In the genomic region with DNA sequence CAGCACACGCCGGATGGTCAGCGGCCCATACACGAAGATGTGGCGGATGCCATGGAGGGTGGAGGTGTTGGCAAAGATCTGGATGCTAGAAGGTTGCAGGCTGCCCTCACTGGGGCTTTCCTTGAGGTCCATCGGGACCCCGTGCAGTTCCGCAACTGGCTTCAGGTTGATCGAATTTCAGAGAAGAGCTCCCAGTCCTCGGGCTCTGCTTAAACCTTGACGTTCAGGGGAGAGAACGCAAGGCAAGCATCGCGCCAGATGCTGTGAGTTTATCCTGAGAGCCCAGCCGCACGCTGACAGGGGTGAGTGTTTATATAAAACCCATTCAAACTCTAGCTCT, we compare ENCODE assay signal across 24 cellular contexts.
DNase-seq lines count a peak whose midpoint lies in the region; TF ChIP-seq lines count a peak whose summit lies in the region.
"Had no signal": no experiment of that assay in that cellular context is flagged by ENCODE, and none has a peak within 500 bp of the region (broad histone marks: within the 10 kb centered on the region; RNA-seq: fewer than 3 reads in every experiment).

No MANE protein-coding gene starts in this region.

- H3K36me3 Mint-ChIP-seq in type B pancreatic cell, result no peaks in the 10 kb centered on the region
- H3K36me3 Mint-ChIP-seq: activated naive CD8-positive, alpha-beta T cell treated with anti-CD3 and anti-CD28 coated beads, Interleukin-2, amount 10 ng/mL, durations not matched to agents 7 days and 5 days; CD4-positive, CD25-positive, alpha-beta regulatory T cell had no signal

- H3K9ac ChIP-seq in endocrine pancreas (ENCODE audit: control insufficient read depth, insufficient read depth, low read length), result no peak overlapping the region
- H3K9ac ChIP-seq in mesendoderm (ENCODE audit: low read length), result peak overlapping the region; percentile 80

- no peaks in the 10 kb centered on the region for H3K9me3 ChIP-seq in endocrine pancreas (ENCODE audit: control insufficient read depth, low read length)
- H3K9me3 ChIP-seq: MG63 had no signal

- no peak overlapping the region for H3K27ac Mint-ChIP-seq in type B pancreatic cell
- H3K27ac Mint-ChIP-seq: activated CD8-positive, alpha-beta T cell treated with anti-CD3 and anti-CD28 coated beads for 36 hours; activated naive CD8-positive, alpha-beta T cell treated with anti-CD3 and anti-CD28 coated beads, Interleukin-2, amount 10 ng/mL, durations not matched to agents 7 days and 5 days; CD4-positive, CD25-positive, alpha-beta regulatory T cell; dendritic cell treated with granulocyte-macrophage colony-stimulating factor and Interleukin-4, amounts not matched to agents 40 ng/mL and 50 ng/mL, for 4 days had no signal

- H3K4me3 ChIP-seq in endocrine pancreas (ENCODE audit: control insufficient read depth, insufficient read depth, low read length) (peak overlapping the region; percentile 35), mesendoderm (ENCODE audit: low read length) (no peak overlapping the region), coronary artery (no peak overlapping the region)
- H3K4me3 ChIP-seq: gastroesophageal sphincter, MG63 had no signal

- peaks cover 4% of the 10 kb centered on the region for H3K27me3 ChIP-seq in endocrine pancreas (ENCODE audit: control insufficient read depth, insufficient read depth, low read length)
- H3K27me3 ChIP-seq in mesendoderm (ENCODE audit: insufficient read depth, low read length, poor library complexity), result no peaks in the 10 kb centered on the region

- peaks cover 81% of the 10 kb centered on the region for H3K27me3 Mint-ChIP-seq in type B pancreatic cell

- no peak overlapping the region for H4K5ac ChIP-seq in mesendoderm (ENCODE audit: low read length)

- no peak overlapping the region for H4K8ac ChIP-seq in mesendoderm (ENCODE audit: low read depth, low read length)

- peak overlapping the region; percentile 52 for H2AK5ac ChIP-seq in mesendoderm (ENCODE audit: low read length)

- H3K36me3 ChIP-seq in endocrine pancreas (ENCODE audit: control insufficient read depth, insufficient read depth, low read length) (peaks cover 2% of the 10 kb centered on the region), mesendoderm (ENCODE audit: control insufficient read depth, insufficient read depth, low read length) (no peaks in the 10 kb centered on the region)
- H3K36me3 ChIP-seq: gastroesophageal sphincter, MG63 had no signal

- DNase-seq in NCI-H82 (lab: John Stamatoyannopoulos, UW) (peak; percentile 73), NCI-H82 treated with DMSO at 0.1 percent for 48 hours (lab: John Stamatoyannopoulos, UW; ENCODE audit: unreplicated experiment) (no peak), mesendoderm (no peak), type B pancreatic cell (ENCODE audit: extremely low spot score, unreplicated experiment) (no peak), NCI-H446 treated with DMSO at 0.1 percent for 48 hours (lab: John Stamatoyannopoulos, UW) (no peak), DMS153 treated with DMSO at 0.1 percent for 48 hours (lab: John Stamatoyannopoulos, UW; ENCODE audit: unreplicated experiment) (no peak), coronary artery (ENCODE audit: low spot score) (no peak)
- DNase-seq: activated CD8-positive, alpha-beta T cell treated with anti-CD3 and anti-CD28 coated beads for 36 hours; activated effector memory CD4-positive, alpha-beta T cell treated with anti-CD3 and anti-CD28 coated beads, Interleukin-2, amount 50 U/mL, for 16 hours; activated naive CD8-positive, alpha-beta T cell treated with anti-CD3 and anti-CD28 coated beads, Interleukin-2, amount 10 ng/mL, durations not matched to agents 7 days and 5 days; activated T-cell treated with anti-CD3 and anti-CD28 coated beads for 4 hours; CD4-positive, CD25-positive, alpha-beta regulatory T cell; central memory CD4-positive, alpha-beta T cell; KG1; MG63; NCI-H1417; NCI-H2029 treated with DMSO at 0.1 percent for 48 hours; NCI-H226; NCI-H774; stimulated activated naive CD8-positive, alpha-beta T cell treated with anti-CD3 and anti-CD28 coated beads, Interleukin-15, Interleukin-2, amounts not matched to agents 100 U/mL and 50 U/mL, for 24 hours; T-helper 2 cell had no signal

- H3K4me1 ChIP-seq in endocrine pancreas (ENCODE audit: control insufficient read depth, insufficient read depth, low read length), result no peaks in the 10 kb centered on the region
- peaks cover 17% of the 10 kb centered on the region for H3K4me1 ChIP-seq in mesendoderm (ENCODE audit: control insufficient read depth, low read depth, low read length)

- peaks cover 6% of the 10 kb centered on the region for H3K79me1 ChIP-seq in mesendoderm (ENCODE audit: low read length)

- peaks cover 28% of the 10 kb centered on the region for H3K79me2 ChIP-seq in mesendoderm (ENCODE audit: control insufficient read depth, insufficient read depth, low read length)

- peak overlapping the region; percentile 95 for H3K18ac ChIP-seq in mesendoderm (ENCODE audit: low read length)

- peaks cover 18% of the 10 kb centered on the region for H3K4me1 Mint-ChIP-seq in type B pancreatic cell (ENCODE audit: unreplicated experiment)

- TF ChIP-seq CTCF in type B pancreatic cell (conservative IDR thresholded peaks at IDR 0.05), result no peak
- TF ChIP-seq CTCF in coronary artery (IDR thresholded peaks at IDR 0.05), result no peak

- no peak overlapping the region for H2BK120ac ChIP-seq in mesendoderm (ENCODE audit: low read depth, low read length)

- H3K4me3 Mint-ChIP-seq in type B pancreatic cell, result peak overlapping the region; percentile 78
- H3K4me3 Mint-ChIP-seq: activated CD8-positive, alpha-beta T cell treated with anti-CD3 and anti-CD28 coated beads for 36 hours; activated naive CD8-positive, alpha-beta T cell treated with anti-CD3 and anti-CD28 coated beads, Interleukin-2, amount 10 ng/mL, durations not matched to agents 7 days and 5 days; dendritic cell treated with granulocyte-macrophage colony-stimulating factor and Interleukin-4, amounts not matched to agents 40 ng/mL and 50 ng/mL, for 4 days had no signal

- no peak overlapping the region for H2BK15ac ChIP-seq in mesendoderm (replicated peaks; ENCODE audit: low read depth)

- H3K27ac ChIP-seq in mesendoderm (ENCODE audit: low read depth, low read length) (peak overlapping the region; percentile 94), coronary artery (no peak overlapping the region)
- H3K27ac ChIP-seq: gastroesophageal sphincter had no signal

- H2BK5ac ChIP-seq in mesendoderm (ENCODE audit: low read length), result peak overlapping the region; percentile 45

- no peak overlapping the region for H3K4ac ChIP-seq in mesendoderm (ENCODE audit: low read depth, low read length)

- peaks cover 6% of the 10 kb centered on the region for H3K9me3 Mint-ChIP-seq in type B pancreatic cell
- H3K9me3 Mint-ChIP-seq: activated CD8-positive, alpha-beta T cell treated with anti-CD3 and anti-CD28 coated beads for 36 hours had no signal

- whole genome bisulfite sequencing in mesendoderm (ENCODE audit: extremely low coverage, insufficient coverage, low lambda C conversion rate), result no CpG with 5 or more reads among the region's 16 CpGs

- H3K23ac ChIP-seq in mesendoderm (ENCODE audit: low read length), result no peak overlapping the region

- H3K4me2 ChIP-seq in mesendoderm (ENCODE audit: low read length), result peak overlapping the region; percentile 79

- peak overlapping the region; percentile 90 for H3K56ac ChIP-seq in mesendoderm (ENCODE audit: low read length)
